Comparison of ENCODE assay signal across 27 cellular contexts in the genomic region with DNA sequence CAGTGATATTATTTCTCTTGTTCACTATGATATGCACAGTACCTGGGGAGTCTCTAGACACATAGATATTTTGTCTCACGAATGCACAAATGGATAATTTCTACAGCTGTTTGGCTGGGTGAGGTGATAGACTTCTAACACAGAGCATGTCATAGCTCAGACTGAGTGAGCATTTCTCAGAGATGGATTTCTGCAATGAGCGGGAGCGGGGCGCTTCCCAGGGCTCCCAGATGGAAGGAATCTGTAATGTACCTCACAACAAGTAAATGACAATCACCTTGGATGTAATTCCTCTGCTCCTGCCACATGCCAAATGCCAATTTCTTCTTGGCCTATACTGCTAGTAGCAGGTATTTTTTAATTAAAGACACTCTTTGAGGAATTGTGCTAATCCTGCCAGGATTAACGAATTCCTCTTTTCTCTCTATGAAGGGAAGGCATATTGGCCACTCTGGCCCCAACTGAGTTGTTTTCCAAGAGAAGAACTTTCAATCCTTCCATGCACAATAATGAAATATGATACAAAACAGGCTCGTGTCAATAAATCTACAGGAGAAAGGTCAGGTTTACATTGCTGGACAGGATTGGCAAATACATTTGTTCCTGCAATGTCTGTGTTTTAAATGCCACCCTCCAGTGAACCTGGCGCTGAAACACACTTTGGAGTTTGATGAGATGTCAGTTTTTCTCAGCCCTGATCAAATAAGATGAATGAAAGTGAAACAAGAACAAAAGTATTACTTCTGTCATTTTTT.
DNase-seq lines count a peak whose midpoint lies in the region; ATAC-seq, FAIRE-seq and TF ChIP-seq lines count a peak whose summit lies in the region.
"Had no signal": no experiment of that assay in that cellular context is flagged by ENCODE, and none has a peak within 500 bp of the region (broad histone marks: within the 10 kb centered on the region; RNA-seq: fewer than 3 reads in every experiment).

No MANE protein-coding gene starts in this region.

- H3F3A ChIP-seq in neural progenitor cell (ENCODE audit: low read depth) = no peaks in the 10 kb centered on the region

- peak; percentile 59; the same call in 2 of the 3 replicates for ATAC-seq in HepG2
- no peak for ATAC-seq in right lobe of liver
- ATAC-seq: A549; CD8-positive, alpha-beta T cell had no signal

- intact Hi-C loops in HepG2 (cut with micrococcal nuclease; ENCODE audit: unreplicated experiment) (no loop called here), right lobe of liver (cut with DNase I) (no loop called here)

- CTCF ChIA-PET in HepG2 (lab: Yijun Ruan, JAX; ENCODE audit: low intra/inter-chr PET ratio, low total read pairs) = no interaction called here

- WGBS in HepG2 (ENCODE audit: low lambda C conversion rate) = 34% methylated on average over 7 of the region's 7 CpGs
- WGBS in right lobe of liver (ENCODE audit: insufficient coverage, low coverage, low lambda C conversion rate, missing lambda C conversion rate) = 50% methylated on average over 7 of the region's 7 CpGs

- DNase-seq in HepG2 (ENCODE audit: low spot score) (peak; percentile 13), right lobe of liver (no peak), nephron progenitor cell (no peak), neural progenitor cell (ENCODE audit: low spot score) (peak; percentile 8), osteocyte (ENCODE audit: extremely low spot score, unreplicated experiment) (no peak), frontal cortex (ENCODE audit: low spot score in 2 of 2) (no peak), Peyer's patch (no peak)
- DNase-seq: AML-193; Caco-2; Calu3; CD4-positive, alpha-beta T cell; CD8-positive, alpha-beta T cell; DMS 273 treated with DMSO at 0.1 percent for 48 hours; DMS153; DMS53; DMS79; DND-41; EL; GF-D8 had no signal

- TF ChIP-seq CTCF in HepG2 (CRISPR knock-in tag; IDR thresholded peaks at IDR 0.05) (no peak), right lobe of liver (IDR thresholded peaks at IDR 0.05) (no peak), brain (conservative IDR thresholded peaks at IDR 0.05) (no peak), nephron progenitor cell (IDR thresholded peaks at IDR 0.05) (no peak), neural progenitor cell (IDR thresholded peaks at IDR 0.05) (no peak), osteocyte (IDR thresholded peaks at IDR 0.05) (no peak), Peyer's patch (IDR thresholded peaks at IDR 0.05) (no peak)

- in situ Hi-C loops in HepG2 (cut with HindIII; ENCODE audit: extremely low pct_ligation_motif_present, low pct_unique_long_range_greater_than_20kb) = no loop called here

- peak overlapping the region in 3 of 5 experiments; percentile 13 to 40 (median 17) for H3K27ac Mint-ChIP-seq in brain
- H3K27ac Mint-ChIP-seq in nephron progenitor cell = peak overlapping the region; percentile 21
- H3K27ac Mint-ChIP-seq in neural progenitor cell = no peak overlapping the region
- no peak overlapping the region for H3K27ac Mint-ChIP-seq in osteocyte (ENCODE audit: unreplicated experiment)
- H3K27ac Mint-ChIP-seq: B cell; CD4-positive, alpha-beta T cell; CD8-positive, alpha-beta T cell had no signal

- H3K27me3 Mint-ChIP-seq in brain (no peaks in the 10 kb centered on the region), nephron progenitor cell (ENCODE audit: low read depth, poor library complexity) (peaks cover 30% of the 10 kb centered on the region), neural progenitor cell (ENCODE audit: insufficient read depth, low read depth) (peaks cover 5% of the 10 kb centered on the region), osteocyte (ENCODE audit: unreplicated experiment) (no peaks in the 10 kb centered on the region)
- H3K27me3 Mint-ChIP-seq: B cell; CD4-positive, alpha-beta T cell had no signal

- H3K79me2 ChIP-seq in HepG2 (ENCODE audit: insufficient read depth, low read length) (no peaks in the 10 kb centered on the region), neural progenitor cell (ENCODE audit: low read depth) (no peaks in the 10 kb centered on the region)

- H3K36me3 Mint-ChIP-seq in brain (no peaks in the 10 kb centered on the region), nephron progenitor cell (ENCODE audit: low read depth) (no peaks in the 10 kb centered on the region), neural progenitor cell (no peaks in the 10 kb centered on the region), osteocyte (ENCODE audit: unreplicated experiment) (no peaks in the 10 kb centered on the region)
- H3K36me3 Mint-ChIP-seq: CD8-positive, alpha-beta T cell had no signal

- H3K36me3 ChIP-seq in HepG2 (replicated peaks in 1 of 2; ENCODE audit: control insufficient read depth in 1 of 2, insufficient read depth in 2 of 2, low read length in 2 of 2) (no peaks in the 10 kb centered on the region), right lobe of liver (no peaks in the 10 kb centered on the region), neural progenitor cell (no peaks in the 10 kb centered on the region), Peyer's patch (no peaks in the 10 kb centered on the region)
- H3K36me3 ChIP-seq: BLaER1 treated with 17β-estradiol and CSF1 and Interleukin-3, amounts not matched to agents 10 nM and 100 nM had no signal

- no peaks in the 10 kb centered on the region for H3K4me1 Mint-ChIP-seq in brain
- H3K4me1 Mint-ChIP-seq in nephron progenitor cell = no peaks in the 10 kb centered on the region
- H3K4me1 Mint-ChIP-seq in neural progenitor cell = no peaks in the 10 kb centered on the region
- no peaks in the 10 kb centered on the region for H3K4me1 Mint-ChIP-seq in osteocyte (ENCODE audit: unreplicated experiment)
- H3K4me1 Mint-ChIP-seq: B cell had no signal

- FAIRE-seq in HepG2 (lab: Jason Lieb, UNC) (no peak), frontal cortex (lab: Jason Lieb, UNC) (no peak)
- FAIRE-seq: A549, G401.6, GM12891 had no signal

- no TSS peak for BruUV-seq in HepG2 (replicated peaks; lab: Mats Ljungman, UMichigan)

- no peak for TF ChIP-seq POLR2A in HepG2 (IDR thresholded peaks at IDR 0.05; ENCODE audit: insufficient read depth in 1 of 2, low read depth in 2 of 2, low read length in 2 of 2)
- TF ChIP-seq POLR2A in right lobe of liver (IDR thresholded peaks at IDR 0.05) = no peak
- TF ChIP-seq POLR2A in Peyer's patch (IDR thresholded peaks at IDR 0.05) = no peak

- POLR2A ChIA-PET in HepG2 (lab: Yijun Ruan, JAX) = no interaction called here

- no peak for TF ChIP-seq RAD21 in HepG2 (CRISPR knock-in tag; IDR thresholded peaks at IDR 0.05)

- H4K20me1 ChIP-seq in HepG2 (ENCODE audit: insufficient read depth, low read length) (no peaks in the 10 kb centered on the region), neural progenitor cell (ENCODE audit: low read depth) (no peaks in the 10 kb centered on the region)
- H4K20me1 ChIP-seq: BLaER1 treated with 17β-estradiol and CSF1 and Interleukin-3, amounts not matched to agents 10 nM and 100 nM had no signal

- H3K9me3 Mint-ChIP-seq in brain (peaks cover 0 to 8% (median 0%) of the 10 kb centered on the region in 5 experiments), nephron progenitor cell (peaks cover 5% of the 10 kb centered on the region), neural progenitor cell (no peaks in the 10 kb centered on the region), osteocyte (ENCODE audit: unreplicated experiment) (peaks cover 24% of the 10 kb centered on the region)
- H3K9me3 Mint-ChIP-seq: CD4-positive, alpha-beta T cell; CD8-positive, alpha-beta T cell had no signal

- H3K27me3 ChIP-seq in HepG2 (ENCODE audit: control insufficient read depth in 1 of 2, insufficient read depth in 2 of 2, low read length in 2 of 2) (no peaks in the 10 kb centered on the region), right lobe of liver (no peaks in the 10 kb centered on the region), neural progenitor cell (peaks cover 7% of the 10 kb centered on the region), Peyer's patch (no peaks in the 10 kb centered on the region)
- H3K27me3 ChIP-seq: BLaER1 treated with 17β-estradiol and CSF1 and Interleukin-3, amounts not matched to agents 10 nM and 100 nM had no signal

- H3K27ac ChIP-seq in HepG2 (ENCODE audit: extremely low read length, insufficient read depth, low read length) (no peak overlapping the region), right lobe of liver (no peak overlapping the region), neural progenitor cell (no peak overlapping the region), Peyer's patch (no peak overlapping the region)
- H3K27ac ChIP-seq: 22Rv1; A549; BLaER1 treated with 17β-estradiol and CSF1 and Interleukin-3, amounts not matched to agents 10 nM and 100 nM; C4-2B had no signal

- H3K9me3 ChIP-seq in HepG2 (ENCODE audit: low read length) = no peaks in the 10 kb centered on the region
- no peaks in the 10 kb centered on the region for H3K9me3 ChIP-seq in right lobe of liver
- H3K9me3 ChIP-seq in neural progenitor cell (ENCODE audit: low read depth) = no peaks in the 10 kb centered on the region
- H3K9me3 ChIP-seq in Peyer's patch = no peaks in the 10 kb centered on the region
- H3K9me3 ChIP-seq: A549; BLaER1 treated with 17β-estradiol and CSF1 and Interleukin-3, amounts not matched to agents 10 nM and 100 nM; Caco-2 had no signal

- H3K4me1 ChIP-seq in HepG2 (ENCODE audit: insufficient read depth, low read length) = peaks cover 13% of the 10 kb centered on the region; the same call in 1 of the 2 replicates
- H3K4me1 ChIP-seq in right lobe of liver = no peaks in the 10 kb centered on the region
- H3K4me1 ChIP-seq in neural progenitor cell = peaks cover 17% of the 10 kb centered on the region
- no peaks in the 10 kb centered on the region for H3K4me1 ChIP-seq in Peyer's patch
- H3K4me1 ChIP-seq: A549; BLaER1 treated with 17β-estradiol and CSF1 and Interleukin-3, amounts not matched to agents 10 nM and 100 nM; Caco-2 had no signal

- peak overlapping the region; percentile 18; the same call in 1 of the 2 replicates for H3K4me2 ChIP-seq in HepG2 (ENCODE audit: low read depth, low read length)
- no peak overlapping the region for H3K4me2 ChIP-seq in neural progenitor cell
- H3K4me2 ChIP-seq: A549; BLaER1 treated with 17β-estradiol and CSF1 and Interleukin-3, amounts not matched to agents 10 nM and 100 nM had no signal

- no peak for TF ChIP-seq EP300 in HepG2 (IDR thresholded peaks at IDR 0.05; ENCODE audit: low read depth in 2 of 2, low read length in 2 of 2)
- no peak for TF ChIP-seq EP300 in HepG2 (CRISPR knock-in tag; IDR thresholded peaks at IDR 0.05; ENCODE audit: borderline replicate concordance)

- H3K4me3 ChIP-seq in HepG2 (replicated peaks in 1 of 3; ENCODE audit: insufficient read depth in 1 of 3, low read depth in 2 of 3, low read length in 3 of 3) (no peak overlapping the region), right lobe of liver (no peak overlapping the region), neural progenitor cell (no peak overlapping the region), Peyer's patch (no peak overlapping the region)
- H3K4me3 ChIP-seq: A549; BLaER1 treated with 17β-estradiol and CSF1 and Interleukin-3, amounts not matched to agents 10 nM and 100 nM had no signal

- H3K9ac ChIP-seq in HepG2 (ENCODE audit: insufficient read depth, low read depth, low read length) (no peak overlapping the region), neural progenitor cell (no peak overlapping the region)
- H3K9ac ChIP-seq: BLaER1 treated with 17β-estradiol and CSF1 and Interleukin-3, amounts not matched to agents 10 nM and 100 nM had no signal

- no peak overlapping the region for H2AFZ ChIP-seq in HepG2 (ENCODE audit: low read length)
- no peak overlapping the region for H2AFZ ChIP-seq in neural progenitor cell (replicated peaks)

- H3K4me3 Mint-ChIP-seq in brain (no peak overlapping the region), nephron progenitor cell (no peak overlapping the region), neural progenitor cell (no peak overlapping the region), osteocyte (ENCODE audit: unreplicated experiment) (no peak overlapping the region)
- H3K4me3 Mint-ChIP-seq: B cell; CD4-positive, alpha-beta T cell; CD8-positive, alpha-beta T cell had no signal

Comparison
In these comparisons a context has a peak if more than half of its experiments do, and no peak if none do; other contexts are left out.
1. DNase-seq: peak in HepG2 (single experiment) and neural progenitor cell (single experiment); none in right lobe of liver (0 of 3), nephron progenitor cell (single experiment), osteocyte (single experiment), frontal cortex (0 of 2) and Peyer's patch (0 of 3).
2. H3K27ac Mint-ChIP-seq: peak in brain (3 of 5) and nephron progenitor cell (single experiment); none in neural progenitor cell (single experiment) and osteocyte (single experiment).